Comparison of ENCODE assay signal across 1 cellular context in the genomic region with DNA sequence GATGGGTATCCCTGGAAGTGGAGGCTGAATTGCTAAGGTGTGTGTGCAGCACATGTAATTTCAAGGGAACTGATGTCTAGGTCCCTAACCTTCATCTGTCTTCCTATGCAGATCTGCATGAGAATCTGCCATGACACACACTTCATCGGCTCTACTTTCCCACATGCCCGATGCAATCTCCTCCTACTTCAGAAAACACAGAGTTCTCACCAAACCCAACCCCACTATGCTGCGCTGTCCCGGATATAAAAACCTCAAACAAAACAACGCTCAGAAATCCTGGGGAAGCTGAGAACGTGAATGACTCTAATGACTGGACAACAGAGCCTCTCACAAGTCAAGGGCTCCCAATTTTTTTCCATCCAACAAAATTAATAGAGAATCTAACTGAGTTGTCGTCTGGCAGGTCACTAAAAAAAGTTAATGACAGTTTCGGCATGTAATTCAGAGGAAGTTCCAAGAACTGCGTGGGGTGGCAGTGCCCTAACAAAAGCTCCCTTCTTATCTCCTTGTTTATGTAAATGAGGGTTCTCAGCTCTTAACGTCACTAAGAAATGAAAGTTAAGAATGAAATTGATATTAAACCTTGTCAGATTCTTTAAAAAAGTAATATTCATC.
TF ChIP-seq lines count a peak whose summit lies in the region.

No MANE protein-coding gene starts in this region.

TF ChIP-seq in HEK293, 187 proteins besides CTCF, POLR2A, EP300 and RAD21 (continued from another document):
- TF ChIP-seq, protein P1, sequence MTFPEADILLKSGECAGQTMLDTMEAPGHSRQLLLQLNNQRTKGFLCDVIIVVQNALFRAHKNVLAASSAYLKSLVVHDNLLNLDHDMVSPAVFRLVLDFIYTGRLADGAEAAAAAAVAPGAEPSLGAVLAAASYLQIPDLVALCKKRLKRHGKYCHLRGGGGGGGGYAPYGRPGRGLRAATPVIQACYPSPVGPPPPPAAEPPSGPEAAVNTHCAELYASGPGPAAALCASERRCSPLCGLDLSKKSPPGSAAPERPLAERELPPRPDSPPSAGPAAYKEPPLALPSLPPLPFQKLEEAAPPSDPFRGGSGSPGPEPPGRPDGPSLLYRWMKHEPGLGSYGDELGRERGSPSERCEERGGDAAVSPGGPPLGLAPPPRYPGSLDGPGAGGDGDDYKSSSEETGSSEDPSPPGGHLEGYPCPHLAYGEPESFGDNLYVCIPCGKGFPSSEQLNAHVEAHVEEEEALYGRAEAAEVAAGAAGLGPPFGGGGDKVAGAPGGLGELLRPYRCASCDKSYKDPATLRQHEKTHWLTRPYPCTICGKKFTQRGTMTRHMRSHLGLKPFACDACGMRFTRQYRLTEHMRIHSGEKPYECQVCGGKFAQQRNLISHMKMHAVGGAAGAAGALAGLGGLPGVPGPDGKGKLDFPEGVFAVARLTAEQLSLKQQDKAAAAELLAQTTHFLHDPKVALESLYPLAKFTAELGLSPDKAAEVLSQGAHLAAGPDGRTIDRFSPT (tag by site-specific recombination; IDR thresholded peaks at IDR 0.05) = no peak
- TF ChIP-seq IKZF3 (tag by site-specific recombination; IDR thresholded peaks at IDR 0.05) (no peak), ZFP41 (tag by site-specific recombination; IDR thresholded peaks at IDR 0.05; ENCODE audit: borderline replicate concordance) (no peak), ZNF184 (tag by site-specific recombination; IDR thresholded peaks at IDR 0.05) (no peak), ZNF138 (tag by site-specific recombination; IDR thresholded peaks at IDR 0.05; ENCODE audit: borderline replicate concordance) (no peak), ZNF174 (tag by site-specific recombination; IDR thresholded peaks at IDR 0.05) (no peak), ZNF660 (tag by site-specific recombination; IDR thresholded peaks at IDR 0.05) (no peak), ZNF785 (tag by site-specific recombination; IDR thresholded peaks at IDR 0.05) (no peak), ZNF404 (tag by site-specific recombination; IDR thresholded peaks at IDR 0.05) (no peak), GLIS2 (tag by site-specific recombination; IDR thresholded peaks at IDR 0.05) (no peak), ZNF623 (tag by site-specific recombination; IDR thresholded peaks at IDR 0.05) (no peak), KLF8 (tag by site-specific recombination; IDR thresholded peaks at IDR 0.05) (no peak), ZBTB49 (tag by site-specific recombination; IDR thresholded peaks at IDR 0.05; ENCODE audit: low read depth) (no peak), ZNF214 (tag by site-specific recombination; IDR thresholded peaks at IDR 0.05; ENCODE audit: borderline replicate concordance) (no peak), ZNF132 (tag by site-specific recombination; IDR thresholded peaks at IDR 0.05; ENCODE audit: borderline replicate concordance) (no peak), ZNF202 (tag by site-specific recombination; IDR thresholded peaks at IDR 0.05; ENCODE audit: borderline replicate concordance) (no peak), ZFP3 (tag by site-specific recombination; IDR thresholded peaks at IDR 0.05; ENCODE audit: low read depth) (no peak), ZNF549 (tag by site-specific recombination; IDR thresholded peaks at IDR 0.05) (no peak), MYNN (tag by site-specific recombination; IDR thresholded peaks at IDR 0.05; ENCODE audit: borderline replicate concordance) (no peak), ZNF155 (tag by site-specific recombination; IDR thresholded peaks at IDR 0.05) (no peak), WT1 (tag by site-specific recombination; IDR thresholded peaks at IDR 0.05) (no peak), ZBTB20 (tag by site-specific recombination; IDR thresholded peaks at IDR 0.05) (peak; percentile 82; the same call in 1 of the 2 replicates), SP7 (tag by site-specific recombination; IDR thresholded peaks at IDR 0.05) (no peak)
- TF ChIP-seq, protein P2, sequence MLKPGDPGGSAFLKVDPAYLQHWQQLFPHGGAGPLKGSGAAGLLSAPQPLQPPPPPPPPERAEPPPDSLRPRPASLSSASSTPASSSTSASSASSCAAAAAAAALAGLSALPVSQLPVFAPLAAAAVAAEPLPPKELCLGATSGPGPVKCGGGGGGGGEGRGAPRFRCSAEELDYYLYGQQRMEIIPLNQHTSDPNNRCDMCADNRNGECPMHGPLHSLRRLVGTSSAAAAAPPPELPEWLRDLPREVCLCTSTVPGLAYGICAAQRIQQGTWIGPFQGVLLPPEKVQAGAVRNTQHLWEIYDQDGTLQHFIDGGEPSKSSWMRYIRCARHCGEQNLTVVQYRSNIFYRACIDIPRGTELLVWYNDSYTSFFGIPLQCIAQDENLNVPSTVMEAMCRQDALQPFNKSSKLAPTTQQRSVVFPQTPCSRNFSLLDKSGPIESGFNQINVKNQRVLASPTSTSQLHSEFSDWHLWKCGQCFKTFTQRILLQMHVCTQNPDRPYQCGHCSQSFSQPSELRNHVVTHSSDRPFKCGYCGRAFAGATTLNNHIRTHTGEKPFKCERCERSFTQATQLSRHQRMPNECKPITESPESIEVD (tag by site-specific recombination; IDR thresholded peaks at IDR 0.05) = peak; percentile 60
- TF ChIP-seq, protein P3, sequence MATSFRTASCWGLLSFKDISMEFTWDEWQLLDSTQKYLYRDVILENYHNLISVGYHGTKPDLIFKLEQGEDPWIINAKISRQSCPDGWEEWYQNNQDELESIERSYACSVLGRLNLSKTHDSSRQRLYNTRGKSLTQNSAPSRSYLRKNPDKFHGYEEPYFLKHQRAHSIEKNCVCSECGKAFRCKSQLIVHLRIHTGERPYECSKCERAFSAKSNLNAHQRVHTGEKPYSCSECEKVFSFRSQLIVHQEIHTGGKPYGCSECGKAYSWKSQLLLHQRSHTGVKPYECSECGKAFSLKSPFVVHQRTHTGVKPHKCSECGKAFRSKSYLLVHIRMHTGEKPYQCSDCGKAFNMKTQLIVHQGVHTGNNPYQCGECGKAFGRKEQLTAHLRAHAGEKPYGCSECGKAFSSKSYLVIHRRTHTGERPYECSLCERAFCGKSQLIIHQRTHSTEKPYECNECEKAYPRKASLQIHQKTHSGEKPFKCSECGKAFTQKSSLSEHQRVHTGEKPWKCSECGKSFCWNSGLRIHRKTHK (tag by site-specific recombination; IDR thresholded peaks at IDR 0.05) = no peak
- TF ChIP-seq, protein P4, sequence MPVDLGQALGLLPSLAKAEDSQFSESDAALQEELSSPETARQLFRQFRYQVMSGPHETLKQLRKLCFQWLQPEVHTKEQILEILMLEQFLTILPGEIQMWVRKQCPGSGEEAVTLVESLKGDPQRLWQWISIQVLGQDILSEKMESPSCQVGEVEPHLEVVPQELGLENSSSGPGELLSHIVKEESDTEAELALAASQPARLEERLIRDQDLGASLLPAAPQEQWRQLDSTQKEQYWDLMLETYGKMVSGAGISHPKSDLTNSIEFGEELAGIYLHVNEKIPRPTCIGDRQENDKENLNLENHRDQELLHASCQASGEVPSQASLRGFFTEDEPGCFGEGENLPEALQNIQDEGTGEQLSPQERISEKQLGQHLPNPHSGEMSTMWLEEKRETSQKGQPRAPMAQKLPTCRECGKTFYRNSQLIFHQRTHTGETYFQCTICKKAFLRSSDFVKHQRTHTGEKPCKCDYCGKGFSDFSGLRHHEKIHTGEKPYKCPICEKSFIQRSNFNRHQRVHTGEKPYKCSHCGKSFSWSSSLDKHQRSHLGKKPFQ (tag by site-specific recombination; IDR thresholded peaks at IDR 0.05) = 0 out of 2 replicates have a peak, but pooled peaks have one; percentile 14
